ENCODE assay signal across 1 cellular context in the genomic region with DNA sequence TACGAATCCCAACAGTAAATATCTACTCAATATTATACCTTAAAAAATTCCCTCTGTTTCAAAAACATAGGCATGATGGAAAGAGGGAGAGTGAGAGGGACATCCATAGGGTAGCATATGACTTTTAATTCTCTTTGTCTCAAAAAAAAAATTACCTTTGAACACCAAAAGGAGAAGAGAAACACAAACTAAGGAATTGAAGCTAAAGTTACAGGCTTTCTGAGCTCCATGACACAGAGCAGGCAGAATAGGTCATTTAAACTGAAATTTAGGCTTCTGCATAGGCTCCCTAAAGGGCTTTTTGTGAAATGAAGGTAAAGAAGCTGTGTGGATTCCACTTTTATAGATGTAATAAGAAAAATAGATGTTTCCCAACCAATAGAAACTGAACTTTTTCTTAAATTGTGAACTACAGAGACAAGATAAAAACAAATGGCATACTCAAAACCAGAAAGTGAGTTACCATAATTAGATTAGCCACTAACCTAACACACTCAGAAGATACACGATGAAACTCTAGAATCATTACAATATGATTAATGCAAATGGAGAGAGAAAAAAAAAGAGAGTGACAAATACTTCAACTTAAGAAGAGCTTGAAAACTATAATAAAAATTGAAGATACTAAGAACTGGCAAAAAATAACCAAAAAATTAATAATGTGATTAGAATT.
TF ChIP-seq lines count a peak whose summit lies in the region.

No MANE protein-coding gene starts in this region.

TF ChIP-seq in GM12878, 131 proteins besides CTCF, POLR2A, EP300 and RAD21 (continued from another document):
- TF ChIP-seq, protein P1, sequence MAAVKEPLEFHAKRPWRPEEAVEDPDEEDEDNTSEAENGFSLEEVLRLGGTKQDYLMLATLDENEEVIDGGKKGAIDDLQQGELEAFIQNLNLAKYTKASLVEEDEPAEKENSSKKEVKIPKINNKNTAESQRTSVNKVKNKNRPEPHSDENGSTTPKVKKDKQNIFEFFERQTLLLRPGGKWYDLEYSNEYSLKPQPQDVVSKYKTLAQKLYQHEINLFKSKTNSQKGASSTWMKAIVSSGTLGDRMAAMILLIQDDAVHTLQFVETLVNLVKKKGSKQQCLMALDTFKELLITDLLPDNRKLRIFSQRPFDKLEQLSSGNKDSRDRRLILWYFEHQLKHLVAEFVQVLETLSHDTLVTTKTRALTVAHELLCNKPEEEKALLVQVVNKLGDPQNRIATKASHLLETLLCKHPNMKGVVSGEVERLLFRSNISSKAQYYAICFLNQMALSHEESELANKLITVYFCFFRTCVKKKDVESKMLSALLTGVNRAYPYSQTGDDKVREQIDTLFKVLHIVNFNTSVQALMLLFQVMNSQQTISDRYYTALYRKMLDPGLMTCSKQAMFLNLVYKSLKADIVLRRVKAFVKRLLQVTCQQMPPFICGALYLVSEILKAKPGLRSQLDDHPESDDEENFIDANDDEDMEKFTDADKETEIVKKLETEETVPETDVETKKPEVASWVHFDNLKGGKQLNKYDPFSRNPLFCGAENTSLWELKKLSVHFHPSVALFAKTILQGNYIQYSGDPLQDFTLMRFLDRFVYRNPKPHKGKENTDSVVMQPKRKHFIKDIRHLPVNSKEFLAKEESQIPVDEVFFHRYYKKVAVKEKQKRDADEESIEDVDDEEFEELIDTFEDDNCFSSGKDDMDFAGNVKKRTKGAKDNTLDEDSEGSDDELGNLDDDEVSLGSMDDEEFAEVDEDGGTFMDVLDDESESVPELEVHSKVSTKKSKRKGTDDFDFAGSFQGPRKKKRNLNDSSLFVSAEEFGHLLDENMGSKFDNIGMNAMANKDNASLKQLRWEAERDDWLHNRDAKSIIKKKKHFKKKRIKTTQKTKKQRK (IDR thresholded peaks at IDR 0.05; ENCODE audit: low read depth, low read length), result no peak
- TF ChIP-seq, protein P2, sequence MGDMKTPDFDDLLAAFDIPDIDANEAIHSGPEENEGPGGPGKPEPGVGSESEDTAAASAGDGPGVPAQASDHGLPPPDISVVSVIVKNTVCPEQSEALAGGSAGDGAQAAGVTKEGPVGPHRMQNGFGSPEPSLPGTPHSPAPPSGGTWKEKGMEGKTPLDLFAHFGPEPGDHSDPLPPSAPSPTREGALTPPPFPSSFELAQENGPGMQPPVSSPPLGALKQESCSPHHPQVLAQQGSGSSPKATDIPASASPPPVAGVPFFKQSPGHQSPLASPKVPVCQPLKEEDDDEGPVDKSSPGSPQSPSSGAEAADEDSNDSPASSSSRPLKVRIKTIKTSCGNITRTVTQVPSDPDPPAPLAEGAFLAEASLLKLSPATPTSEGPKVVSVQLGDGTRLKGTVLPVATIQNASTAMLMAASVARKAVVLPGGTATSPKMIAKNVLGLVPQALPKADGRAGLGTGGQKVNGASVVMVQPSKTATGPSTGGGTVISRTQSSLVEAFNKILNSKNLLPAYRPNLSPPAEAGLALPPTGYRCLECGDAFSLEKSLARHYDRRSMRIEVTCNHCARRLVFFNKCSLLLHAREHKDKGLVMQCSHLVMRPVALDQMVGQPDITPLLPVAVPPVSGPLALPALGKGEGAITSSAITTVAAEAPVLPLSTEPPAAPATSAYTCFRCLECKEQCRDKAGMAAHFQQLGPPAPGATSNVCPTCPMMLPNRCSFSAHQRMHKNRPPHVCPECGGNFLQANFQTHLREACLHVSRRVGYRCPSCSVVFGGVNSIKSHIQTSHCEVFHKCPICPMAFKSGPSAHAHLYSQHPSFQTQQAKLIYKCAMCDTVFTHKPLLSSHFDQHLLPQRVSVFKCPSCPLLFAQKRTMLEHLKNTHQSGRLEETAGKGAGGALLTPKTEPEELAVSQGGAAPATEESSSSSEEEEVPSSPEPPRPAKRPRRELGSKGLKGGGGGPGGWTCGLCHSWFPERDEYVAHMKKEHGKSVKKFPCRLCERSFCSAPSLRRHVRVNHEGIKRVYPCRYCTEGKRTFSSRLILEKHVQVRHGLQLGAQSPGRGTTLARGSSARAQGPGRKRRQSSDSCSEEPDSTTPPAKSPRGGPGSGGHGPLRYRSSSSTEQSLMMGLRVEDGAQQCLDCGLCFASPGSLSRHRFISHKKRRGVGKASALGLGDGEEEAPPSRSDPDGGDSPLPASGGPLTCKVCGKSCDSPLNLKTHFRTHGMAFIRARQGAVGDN (IDR thresholded peaks at IDR 0.05), result no peak
- TF ChIP-seq, protein P3, sequence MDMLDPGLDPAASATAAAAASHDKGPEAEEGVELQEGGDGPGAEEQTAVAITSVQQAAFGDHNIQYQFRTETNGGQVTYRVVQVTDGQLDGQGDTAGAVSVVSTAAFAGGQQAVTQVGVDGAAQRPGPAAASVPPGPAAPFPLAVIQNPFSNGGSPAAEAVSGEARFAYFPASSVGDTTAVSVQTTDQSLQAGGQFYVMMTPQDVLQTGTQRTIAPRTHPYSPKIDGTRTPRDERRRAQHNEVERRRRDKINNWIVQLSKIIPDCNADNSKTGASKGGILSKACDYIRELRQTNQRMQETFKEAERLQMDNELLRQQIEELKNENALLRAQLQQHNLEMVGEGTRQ (IDR thresholded peaks at IDR 0.05; ENCODE audit: borderline replicate concordance, low read depth, low read length), result no peak
- TF ChIP-seq STAT3 (IDR thresholded peaks at IDR 0.05; ENCODE audit: low read depth, low read length), result no peak
- no peak for TF ChIP-seq ZZZ3 (IDR thresholded peaks at IDR 0.05; ENCODE audit: control insufficient read depth, insufficient read length, low read depth)
- TF ChIP-seq ZNF384 (IDR thresholded peaks at IDR 0.05; ENCODE audit: borderline replicate concordance, low read depth, low read length), result no peak
- TF ChIP-seq, protein P4, sequence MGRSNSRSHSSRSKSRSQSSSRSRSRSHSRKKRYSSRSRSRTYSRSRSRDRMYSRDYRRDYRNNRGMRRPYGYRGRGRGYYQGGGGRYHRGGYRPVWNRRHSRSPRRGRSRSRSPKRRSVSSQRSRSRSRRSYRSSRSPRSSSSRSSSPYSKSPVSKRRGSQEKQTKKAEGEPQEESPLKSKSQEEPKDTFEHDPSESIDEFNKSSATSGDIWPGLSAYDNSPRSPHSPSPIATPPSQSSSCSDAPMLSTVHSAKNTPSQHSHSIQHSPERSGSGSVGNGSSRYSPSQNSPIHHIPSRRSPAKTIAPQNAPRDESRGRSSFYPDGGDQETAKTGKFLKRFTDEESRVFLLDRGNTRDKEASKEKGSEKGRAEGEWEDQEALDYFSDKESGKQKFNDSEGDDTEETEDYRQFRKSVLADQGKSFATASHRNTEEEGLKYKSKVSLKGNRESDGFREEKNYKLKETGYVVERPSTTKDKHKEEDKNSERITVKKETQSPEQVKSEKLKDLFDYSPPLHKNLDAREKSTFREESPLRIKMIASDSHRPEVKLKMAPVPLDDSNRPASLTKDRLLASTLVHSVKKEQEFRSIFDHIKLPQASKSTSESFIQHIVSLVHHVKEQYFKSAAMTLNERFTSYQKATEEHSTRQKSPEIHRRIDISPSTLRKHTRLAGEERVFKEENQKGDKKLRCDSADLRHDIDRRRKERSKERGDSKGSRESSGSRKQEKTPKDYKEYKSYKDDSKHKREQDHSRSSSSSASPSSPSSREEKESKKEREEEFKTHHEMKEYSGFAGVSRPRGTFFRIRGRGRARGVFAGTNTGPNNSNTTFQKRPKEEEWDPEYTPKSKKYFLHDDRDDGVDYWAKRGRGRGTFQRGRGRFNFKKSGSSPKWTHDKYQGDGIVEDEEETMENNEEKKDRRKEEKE (IDR thresholded peaks at IDR 0.05), result no peak
- no peak for TF ChIP-seq SP1 (IDR thresholded peaks at IDR 0.05; ENCODE audit: low read depth, low read length)
- TF ChIP-seq ZNF217 (IDR thresholded peaks at IDR 0.05), result no peak
- no peak for TF ChIP-seq ZNF207 (IDR thresholded peaks at IDR 0.05; ENCODE audit: borderline replicate concordance)
- TF ChIP-seq, protein P5, sequence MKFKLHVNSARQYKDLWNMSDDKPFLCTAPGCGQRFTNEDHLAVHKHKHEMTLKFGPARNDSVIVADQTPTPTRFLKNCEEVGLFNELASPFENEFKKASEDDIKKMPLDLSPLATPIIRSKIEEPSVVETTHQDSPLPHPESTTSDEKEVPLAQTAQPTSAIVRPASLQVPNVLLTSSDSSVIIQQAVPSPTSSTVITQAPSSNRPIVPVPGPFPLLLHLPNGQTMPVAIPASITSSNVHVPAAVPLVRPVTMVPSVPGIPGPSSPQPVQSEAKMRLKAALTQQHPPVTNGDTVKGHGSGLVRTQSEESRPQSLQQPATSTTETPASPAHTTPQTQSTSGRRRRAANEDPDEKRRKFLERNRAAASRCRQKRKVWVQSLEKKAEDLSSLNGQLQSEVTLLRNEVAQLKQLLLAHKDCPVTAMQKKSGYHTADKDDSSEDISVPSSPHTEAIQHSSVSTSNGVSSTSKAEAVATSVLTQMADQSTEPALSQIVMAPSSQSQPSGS (IDR thresholded peaks at IDR 0.05; ENCODE audit: low read length), result 0 out of 2 replicates have a peak, but pooled peaks have one; percentile 32
- no peak for TF ChIP-seq NBN (IDR thresholded peaks at IDR 0.05)
- TF ChIP-seq, protein P6, sequence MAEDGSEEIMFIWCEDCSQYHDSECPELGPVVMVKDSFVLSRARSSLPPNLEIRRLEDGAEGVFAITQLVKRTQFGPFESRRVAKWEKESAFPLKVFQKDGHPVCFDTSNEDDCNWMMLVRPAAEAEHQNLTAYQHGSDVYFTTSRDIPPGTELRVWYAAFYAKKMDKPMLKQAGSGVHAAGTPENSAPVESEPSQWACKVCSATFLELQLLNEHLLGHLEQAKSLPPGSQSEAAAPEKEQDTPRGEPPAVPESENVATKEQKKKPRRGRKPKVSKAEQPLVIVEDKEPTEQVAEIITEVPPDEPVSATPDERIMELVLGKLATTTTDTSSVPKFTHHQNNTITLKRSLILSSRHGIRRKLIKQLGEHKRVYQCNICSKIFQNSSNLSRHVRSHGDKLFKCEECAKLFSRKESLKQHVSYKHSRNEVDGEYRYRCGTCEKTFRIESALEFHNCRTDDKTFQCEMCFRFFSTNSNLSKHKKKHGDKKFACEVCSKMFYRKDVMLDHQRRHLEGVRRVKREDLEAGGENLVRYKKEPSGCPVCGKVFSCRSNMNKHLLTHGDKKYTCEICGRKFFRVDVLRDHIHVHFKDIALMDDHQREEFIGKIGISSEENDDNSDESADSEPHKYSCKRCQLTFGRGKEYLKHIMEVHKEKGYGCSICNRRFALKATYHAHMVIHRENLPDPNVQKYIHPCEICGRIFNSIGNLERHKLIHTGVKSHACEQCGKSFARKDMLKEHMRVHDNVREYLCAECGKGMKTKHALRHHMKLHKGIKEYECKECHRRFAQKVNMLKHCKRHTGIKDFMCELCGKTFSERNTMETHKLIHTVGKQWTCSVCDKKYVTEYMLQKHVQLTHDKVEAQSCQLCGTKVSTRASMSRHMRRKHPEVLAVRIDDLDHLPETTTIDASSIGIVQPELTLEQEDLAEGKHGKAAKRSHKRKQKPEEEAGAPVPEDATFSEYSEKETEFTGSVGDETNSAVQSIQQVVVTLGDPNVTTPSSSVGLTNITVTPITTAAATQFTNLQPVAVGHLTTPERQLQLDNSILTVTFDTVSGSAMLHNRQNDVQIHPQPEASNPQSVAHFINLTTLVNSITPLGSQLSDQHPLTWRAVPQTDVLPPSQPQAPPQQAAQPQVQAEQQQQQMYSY (CRISPR knock-in tag; IDR thresholded peaks at IDR 0.05), result no peak
- TF ChIP-seq IRF4 (IDR thresholded peaks at IDR 0.05; ENCODE audit: low read depth, low read length), result no peak
- no peak for TF ChIP-seq CREM (IDR thresholded peaks at IDR 0.05; ENCODE audit: low read depth)
- TF ChIP-seq CEBPB (IDR thresholded peaks at IDR 0.05; ENCODE audit: borderline replicate concordance in 1 of 2, low read depth in 2 of 2, low read length in 2 of 2), result no peak
- no peak for TF ChIP-seq FOXM1 (IDR thresholded peaks at IDR 0.05; ENCODE audit: low read depth, low read length)
- TF ChIP-seq SRF (IDR thresholded peaks at IDR 0.05; ENCODE audit: low read depth in 2 of 2, low read length in 2 of 2), result no peak
- peak; percentile 23; the same call in 1 of the 2 replicates for TF ChIP-seq JUNB (IDR thresholded peaks at IDR 0.05)
- no peak for TF ChIP-seq SMC3 (IDR thresholded peaks at IDR 0.05; ENCODE audit: borderline replicate concordance, low read length)
- no peak for TF ChIP-seq TARDBP (IDR thresholded peaks at IDR 0.05; ENCODE audit: borderline replicate concordance)
- TF ChIP-seq, protein P7, sequence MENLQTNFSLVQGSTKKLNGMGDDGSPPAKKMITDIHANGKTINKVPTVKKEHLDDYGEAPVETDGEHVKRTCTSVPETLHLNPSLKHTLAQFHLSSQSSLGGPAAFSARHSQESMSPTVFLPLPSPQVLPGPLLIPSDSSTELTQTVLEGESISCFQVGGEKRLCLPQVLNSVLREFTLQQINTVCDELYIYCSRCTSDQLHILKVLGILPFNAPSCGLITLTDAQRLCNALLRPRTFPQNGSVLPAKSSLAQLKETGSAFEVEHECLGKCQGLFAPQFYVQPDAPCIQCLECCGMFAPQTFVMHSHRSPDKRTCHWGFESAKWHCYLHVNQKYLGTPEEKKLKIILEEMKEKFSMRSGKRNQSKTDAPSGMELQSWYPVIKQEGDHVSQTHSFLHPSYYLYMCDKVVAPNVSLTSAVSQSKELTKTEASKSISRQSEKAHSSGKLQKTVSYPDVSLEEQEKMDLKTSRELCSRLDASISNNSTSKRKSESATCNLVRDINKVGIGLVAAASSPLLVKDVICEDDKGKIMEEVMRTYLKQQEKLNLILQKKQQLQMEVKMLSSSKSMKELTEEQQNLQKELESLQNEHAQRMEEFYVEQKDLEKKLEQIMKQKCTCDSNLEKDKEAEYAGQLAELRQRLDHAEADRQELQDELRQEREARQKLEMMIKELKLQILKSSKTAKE (IDR thresholded peaks at IDR 0.05; ENCODE audit: low read depth, poor library complexity, severe bottlenecking), result no peak
- TF ChIP-seq RUNX3 (IDR thresholded peaks at IDR 0.05; ENCODE audit: low read length), result peak; percentile 57
